Comparison of ENCODE assay signal across 31 cellular contexts in the genomic region with DNA sequence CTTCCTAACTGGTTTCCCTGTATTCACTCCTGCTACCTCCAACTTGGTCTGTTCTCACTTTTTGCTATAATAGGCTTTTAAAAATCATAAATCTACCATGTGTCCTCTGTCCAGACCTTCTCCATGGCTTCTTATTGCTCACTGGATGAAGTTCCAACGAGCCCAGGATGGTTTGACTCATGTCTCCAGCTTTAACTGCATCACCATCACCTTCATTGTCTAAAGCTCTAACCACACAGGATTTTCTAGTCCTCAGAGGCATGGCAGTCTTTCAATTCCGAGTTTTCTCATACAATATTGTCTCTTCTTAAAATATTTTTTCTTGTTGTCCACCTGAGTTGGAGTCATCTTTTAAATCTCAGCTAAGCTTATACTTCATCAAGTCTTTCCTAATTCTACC. TPM values are rescaled to one million over a fixed set of nuclear protein-coding genes. Genes with fewer than 3 reads are reported as not detected.
"Had no signal": no experiment of that assay in that cellular context is flagged by ENCODE, and none has a peak within 500 bp of the region (broad histone marks: within the 10 kb centered on the region; RNA-seq: fewer than 3 reads in every experiment).

No MANE protein-coding gene starts in this region.

- H3K27me3 ChIP-seq: gastrocnemius medialis, hepatocyte, sigmoid colon, uterus had no signal

- H3K36me3 Mint-ChIP-seq: stimulated activated effector memory CD8-positive, alpha-beta T cell treated with anti-CD3 and anti-CD28 coated beads, Interleukin-12 subunit alpha, Interleukin-12 subunit beta, amount 100 ng/mL, for 72 hours; type B pancreatic cell had no signal

- H3K4me1 ChIP-seq: uterus had no signal

- H3K9me3 ChIP-seq: gastrocnemius medialis, psoas muscle, sigmoid colon, thoracic aorta, uterus had no signal

- H3K27me3 Mint-ChIP-seq: activated CD4-positive, alpha-beta memory T cell treated with anti-CD3 and anti-CD28 coated beads, Interleukin-2, amount 10 ng/mL, durations not matched to agents 7 days and 5 days; activated CD4-positive, alpha-beta T cell treated with anti-CD3 and anti-CD28 coated beads, Interleukin-2, amount 10 ng/mL, durations not matched to agents 24 days and 14 days; activated naive CD8-positive, alpha-beta T cell treated with anti-CD3 and anti-CD28 coated beads, Interleukin-2, amount 50 U/mL, for 24 hours; stimulated activated naive CD8-positive, alpha-beta T cell treated with anti-CD3 and anti-CD28 coated beads, Interleukin-15, Interleukin-2, amounts not matched to agents 100 ng/mL and 50 ng/mL, for 24 hours; type B pancreatic cell had no signal

- H3K9me3 Mint-ChIP-seq: activated naive CD8-positive, alpha-beta T cell treated with anti-CD3 and anti-CD28 coated beads, Interleukin-2, amount 50 U/mL, for 24 hours; stimulated activated naive CD8-positive, alpha-beta T cell treated with anti-CD3 and anti-CD28 coated beads, Interleukin-15, Interleukin-2, amounts not matched to agents 100 ng/mL and 50 ng/mL, for 24 hours had no signal

- H3K4me3 ChIP-seq: gastrocnemius medialis, hepatocyte, left ventricle myocardium inferior, lung, psoas muscle, sigmoid colon, thoracic aorta, uterus had no signal

- H3K79me2 ChIP-seq: hepatocyte, parathyroid adenoma had no signal

- H3K4me2 ChIP-seq: hepatocyte had no signal

- H3K27ac Mint-ChIP-seq: activated CD4-positive, alpha-beta T cell treated with anti-CD3 and anti-CD28 coated beads, Interleukin-2, amount 10 ng/mL, durations not matched to agents 24 days and 14 days; activated naive CD8-positive, alpha-beta T cell treated with anti-CD3 and anti-CD28 coated beads, Interleukin-2, amount 50 U/mL, for 24 hours; endodermal cell; stimulated activated effector memory CD8-positive, alpha-beta T cell treated with anti-CD3 and anti-CD28 coated beads, Interleukin-12 subunit alpha, Interleukin-12 subunit beta, amount 100 ng/mL, for 72 hours; stimulated activated naive CD8-positive, alpha-beta T cell treated with anti-CD3 and anti-CD28 coated beads, Interleukin-15, Interleukin-2, amounts not matched to agents 100 ng/mL and 50 ng/mL, for 24 hours; type B pancreatic cell had no signal

- H3K4me3 Mint-ChIP-seq: activated CD4-positive, alpha-beta memory T cell treated with anti-CD3 and anti-CD28 coated beads, Interleukin-2, amount 10 ng/mL, durations not matched to agents 7 days and 5 days; activated CD4-positive, alpha-beta T cell treated with anti-CD3 and anti-CD28 coated beads, Interleukin-2, amount 10 ng/mL, durations not matched to agents 24 days and 14 days; activated naive CD8-positive, alpha-beta T cell treated with anti-CD3 and anti-CD28 coated beads, Interleukin-2, amount 50 U/mL, for 24 hours; endodermal cell; stimulated activated effector memory CD8-positive, alpha-beta T cell treated with anti-CD3 and anti-CD28 coated beads, Interleukin-12 subunit alpha, Interleukin-12 subunit beta, amount 100 ng/mL, for 72 hours; stimulated activated naive CD8-positive, alpha-beta T cell treated with anti-CD3 and anti-CD28 coated beads, Interleukin-15, Interleukin-2, amounts not matched to agents 100 ng/mL and 50 ng/mL, for 24 hours; type B pancreatic cell had no signal

- H3K9ac ChIP-seq: parathyroid adenoma had no signal

- H3K36me3 ChIP-seq: gastrocnemius medialis, sigmoid colon, thoracic aorta, uterus had no signal

- ATAC-seq: activated naive CD8-positive, alpha-beta T cell treated with anti-CD3 and anti-CD28 coated beads, Interleukin-2, amount 50 U/mL, for 24 hours; gastrocnemius medialis; psoas muscle; stimulated activated effector memory CD8-positive, alpha-beta T cell treated with anti-CD3 and anti-CD28 coated beads, Interleukin-12 subunit alpha, Interleukin-12 subunit beta, amount 100 ng/mL, for 72 hours had no signal

- H3K27ac ChIP-seq: epithelial cell of prostate, gastrocnemius medialis, hepatocyte, parathyroid adenoma, psoas muscle, sigmoid colon, thoracic aorta, uterus, VCaP had no signal

- DNase-seq: activated CD4-positive, alpha-beta memory T cell treated with anti-CD3 and anti-CD28 coated beads, Interleukin-2, amount 10 ng/mL, durations not matched to agents 7 days and 5 days; activated CD4-positive, alpha-beta T cell treated with anti-CD3 and anti-CD28 coated beads, Interleukin-2, amount 10 ng/mL, durations not matched to agents 24 days and 14 days; activated effector memory CD4-positive, alpha-beta T cell treated with Interleukin-2 at 50 U/mL for 16 hours; activated naive CD4-positive, alpha-beta T cell treated with Interleukin-2 at 50 U/mL for 16 hours; activated naive CD8-positive, alpha-beta T cell treated with anti-CD3 and anti-CD28 coated beads, Interleukin-2, amount 50 U/mL, for 24 hours; activated T-cell treated with anti-CD3 and anti-CD28 coated beads, Interleukin-2, amount 50 U/mL, for 48 hours; amygdala; caudate nucleus; endodermal cell; gastrocnemius medialis; glutamatergic neuron; islet precursor cell; left ventricle myocardium inferior; mesendoderm; nucleus accumbens; psoas muscle; sigmoid colon; small intestine; stimulated activated CD4-positive, alpha-beta T cell treated with anti-CD3 and anti-CD28 coated beads, Interleukin-4, amount 100 ng/mL, for 24 hours; T-helper 9 cell; uterus had no signal

- H2AFZ ChIP-seq: hepatocyte, parathyroid adenoma had no signal

RNA-seq across cellular contexts. Expression of a gene that starts 49.3 kb away (rescaled TPM):
- total RNA-seq: endodermal cell, hepatocyte, mononuclear cell had no signal
